Comparison of ENCODE assay signal across 1 cellular context in the genomic region with DNA sequence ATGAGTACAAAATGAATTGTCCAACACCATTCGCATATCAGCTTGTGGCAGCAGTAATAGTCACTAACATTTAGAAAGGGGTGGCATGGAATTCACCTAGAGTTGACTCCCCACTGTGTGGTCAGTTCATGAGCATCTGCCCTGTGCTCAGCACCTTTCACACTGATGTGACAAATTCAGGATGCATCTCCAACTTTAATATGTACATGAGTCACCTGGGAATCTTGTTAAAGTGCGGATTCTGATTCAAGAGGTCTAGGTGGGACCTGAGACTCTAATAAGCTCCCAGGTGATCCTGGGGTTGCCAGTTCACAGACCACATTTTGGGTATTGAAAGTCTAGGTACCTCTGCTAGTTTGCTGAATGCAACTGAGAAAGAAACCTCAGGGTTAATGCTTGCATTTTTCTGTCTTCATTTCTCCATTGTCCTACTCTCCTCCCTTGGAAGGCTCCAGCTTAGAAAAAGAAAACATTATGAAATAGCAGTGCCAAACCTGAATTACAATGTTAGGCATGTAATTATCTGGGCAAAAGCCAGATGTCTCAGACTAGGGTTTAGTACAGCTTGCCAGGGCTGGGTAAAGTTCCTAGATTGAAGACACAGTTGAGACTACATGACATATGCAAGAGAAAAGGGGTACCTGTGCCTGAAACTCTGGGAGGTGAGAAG.
TF ChIP-seq lines count a peak whose summit lies in the region.

No MANE protein-coding gene starts in this region.

TF ChIP-seq in H1, 55 proteins besides CTCF, POLR2A, EP300 and RAD21:
- no peak for TF ChIP-seq KDM5A (IDR thresholded peaks at IDR 0.05; ENCODE audit: low read length)
